8 cellular contexts compared by ENCODE assay signal in the genomic region with DNA sequence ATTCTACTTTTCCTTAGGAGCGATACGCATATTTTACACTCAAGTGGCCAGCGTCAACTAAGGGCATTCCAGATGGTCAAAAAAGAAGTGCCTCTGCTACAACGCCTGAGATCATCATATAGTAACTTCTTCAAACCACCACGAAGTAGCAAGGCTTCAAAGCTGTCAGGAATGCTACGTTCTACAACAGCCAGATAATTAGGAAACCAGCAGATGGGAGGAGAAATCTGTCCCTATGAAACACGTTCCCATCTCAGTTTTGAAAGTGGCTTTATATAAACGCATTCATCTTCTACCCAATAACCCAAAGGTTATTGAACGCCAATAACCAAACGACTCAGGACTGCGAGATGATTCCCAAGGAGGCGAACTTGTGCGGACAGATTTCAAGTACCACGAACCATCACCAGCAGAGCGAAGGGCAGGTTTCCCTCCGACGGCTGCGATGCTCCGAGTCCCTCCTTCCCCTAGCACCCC. TPM values are rescaled to one million over a fixed set of nuclear protein-coding genes. Genes with fewer than 3 reads are reported as not detected.
DNase-seq lines count a peak whose midpoint lies in the region; ATAC-seq and TF ChIP-seq lines count a peak whose summit lies in the region.

No MANE protein-coding gene starts in this region.

- H3K4me1 ChIP-seq in BLaER1 (peaks cover 23% of the 10 kb centered on the region), SJSA1 (replicated peaks) (peaks cover 13% of the 10 kb centered on the region), neuron (ENCODE audit: insufficient read depth, low read length) (peaks cover 13% of the 10 kb centered on the region)

- peaks cover 30% of the 10 kb centered on the region for H4K20me1 ChIP-seq in BLaER1

- H3K27me3 ChIP-seq in BLaER1 (no peaks in the 10 kb centered on the region), SJSA1 (replicated peaks) (no peaks in the 10 kb centered on the region), neuron (ENCODE audit: insufficient read depth, low read length) (no peaks in the 10 kb centered on the region)

- H3K36me3 ChIP-seq in BLaER1: peaks cover 12% of the 10 kb centered on the region
- peaks cover 28% of the 10 kb centered on the region for H3K36me3 ChIP-seq in SJSA1
- H3K36me3 ChIP-seq in neuron (ENCODE audit: insufficient read depth, low read length): no peaks in the 10 kb centered on the region

- H2AFZ ChIP-seq in neuron (ENCODE audit: low read depth, low read length): peak overlapping the region; percentile 27

- no peak for TF ChIP-seq POLR2A in erythroblast (IDR thresholded peaks at IDR 0.05; ENCODE audit: low read length)

- H3K9ac ChIP-seq in BLaER1: peak overlapping the region; percentile 93

- peak in 1 of 2 experiments; percentile 56 for DNase-seq in SJSA1 (ENCODE audit: low read depth in 1 of 2, low spot score in 2 of 2)
- DNase-seq in erythroblast (lab: John Stamatoyannopoulos, UW): peak; percentile 39 to 57
- DNase-seq in globus pallidus (ENCODE audit: low spot score): no peak
- DNase-seq in T1000 (lab: John Stamatoyannopoulos, UW): no peak

- H3K9me3 ChIP-seq in BLaER1 (no peaks in the 10 kb centered on the region), SJSA1 (replicated peaks) (no peaks in the 10 kb centered on the region), neuron (ENCODE audit: low read length) (no peaks in the 10 kb centered on the region)

- H3K4me3 ChIP-seq in BLaER1: peak overlapping the region; percentile 99
- peak overlapping the region; percentile 100 for H3K4me3 ChIP-seq in SJSA1
- H3K4me3 ChIP-seq in neuron (ENCODE audit: low read length): peak overlapping the region; percentile 88

- peak overlapping the region; percentile 88; the same call in 1 of the 2 replicates for H3K27ac ChIP-seq in BLaER1
- peak overlapping the region; percentile 80 for H3K27ac ChIP-seq in SJSA1

- ATAC-seq in GM21786 (IDR thresholded peaks at IDR 0.05; ENCODE audit: unreplicated experiment): peak; percentile 2
- no peak for ATAC-seq in HG03571 (IDR thresholded peaks at IDR 0.05; ENCODE audit: unreplicated experiment)

- H3K4me2 ChIP-seq in BLaER1: peak overlapping the region; percentile 90

RNA-seq across cellular contexts. Expression of a gene that starts 1.2 kb away (rescaled TPM):
- total RNA-seq in SJSA1 (2014; rRNA removed; shearing (Covaris generic)): 70.9 and 117 TPM in 2 replicates

RNA-seq across cellular contexts. Expression of a gene that starts 18.1 kb away (rescaled TPM):
- total RNA-seq in SJSA1 (2014; rRNA removed; shearing (Covaris generic)): 42.5 and 49.5 TPM in 2 replicates

Comparison
In these comparisons a context has a peak if more than half of its experiments do, and no peak if none do; other contexts are left out.
1. DNase-seq: peak in erythroblast (2 of 2); none in globus pallidus (single experiment) and T1000 (single experiment).
2. Peak in every context shown above with its lines, with median percentiles within 50 percentile points of each other: H3K4me3 ChIP-seq.